Comparison of ENCODE assay signal across 17 cellular contexts in the genomic region with DNA sequence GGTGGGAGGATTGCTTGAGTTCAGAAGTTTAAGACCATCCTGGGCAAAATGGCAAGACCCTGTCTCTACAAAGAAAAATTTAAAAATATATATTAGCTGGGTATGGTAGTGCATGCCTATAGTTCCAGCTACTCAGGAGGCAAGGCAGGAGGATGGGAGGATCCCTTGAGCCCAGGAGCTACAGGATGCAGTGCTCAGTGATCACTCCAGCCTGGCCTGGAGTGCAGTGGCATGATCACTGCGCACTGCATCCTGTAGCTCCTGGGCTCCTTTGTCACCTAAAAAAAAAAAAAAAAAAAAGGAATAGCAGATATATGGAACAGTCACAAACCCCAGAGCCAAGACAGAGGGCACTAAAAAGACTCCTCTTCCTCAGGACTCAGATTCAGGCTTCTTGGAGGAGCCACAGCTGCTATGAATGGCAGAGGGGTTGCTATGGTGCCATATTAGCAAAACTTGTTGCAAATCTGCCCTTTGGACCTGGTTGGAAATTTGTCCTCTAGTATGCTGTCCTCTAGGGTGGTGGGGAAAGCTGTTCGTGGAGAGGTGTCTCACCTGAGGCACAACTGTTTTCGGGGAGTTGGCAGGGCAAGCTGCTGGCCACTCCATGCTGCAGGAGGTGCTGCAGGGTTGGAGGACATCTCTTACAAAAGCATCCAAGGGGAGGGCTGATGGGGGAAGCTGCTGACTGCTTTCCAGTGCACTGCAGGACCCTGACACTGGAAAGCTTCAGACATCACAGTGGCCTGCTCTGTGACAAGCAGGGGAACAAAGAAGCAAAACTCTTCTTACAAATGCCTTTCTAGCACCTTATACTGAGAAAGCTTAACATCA.
"Had no signal": no experiment of that assay in that cellular context is flagged by ENCODE, and none has a peak within 500 bp of the region (broad histone marks: within the 10 kb centered on the region; RNA-seq: fewer than 3 reads in every experiment).

No MANE protein-coding gene starts in this region.

- H3K4me3 ChIP-seq: coronary artery, tibial artery, uterus had no signal

- H3K9me3 ChIP-seq: neutrophil, tibial artery, uterus had no signal

- H3K27ac ChIP-seq: brain microvascular endothelial cell, coronary artery, foreskin keratinocyte, neutrophil, tibial artery, uterus had no signal

- H3K9me3 Mint-ChIP-seq: activated naive CD8-positive, alpha-beta T cell treated with anti-CD3 and anti-CD28 coated beads for 36 hours; central memory CD8-positive, alpha-beta T cell; naive thymus-derived CD4-positive, alpha-beta T cell; stimulated activated memory B cell treated with anti-CD40 and anti-IgM and Interleukin-4, amounts not matched to agents 10 μg/mL and 1 μg/mL and 100 μg/mL, for 72 hours had no signal

- H3K27me3 Mint-ChIP-seq: activated naive CD8-positive, alpha-beta T cell treated with anti-CD3 and anti-CD28 coated beads for 36 hours; central memory CD8-positive, alpha-beta T cell; naive thymus-derived CD4-positive, alpha-beta T cell; stimulated activated memory B cell treated with anti-CD40 and anti-IgM and Interleukin-4, amounts not matched to agents 10 μg/mL and 1 μg/mL and 100 μg/mL, for 72 hours had no signal

- ATAC-seq: activated CD8-positive, alpha-beta T cell treated with anti-CD3 and anti-CD28 coated beads, Interleukin-2, amount 10 ng/mL, durations not matched to agents 7 days and 5 days; foreskin keratinocyte; naive thymus-derived CD4-positive, alpha-beta T cell; stimulated activated memory B cell treated with anti-CD40 and anti-IgM and Interleukin-4, amounts not matched to agents 10 μg/mL and 1 μg/mL and 100 μg/mL, for 72 hours had no signal

- H3K27me3 ChIP-seq: brain microvascular endothelial cell, foreskin keratinocyte, neutrophil, tibial artery, uterus had no signal

- H3K4me1 ChIP-seq: foreskin keratinocyte, tibial artery, uterus had no signal

- DNase-seq: activated CD4-positive, alpha-beta T cell treated with anti-CD3 and anti-CD28 coated beads for 1 hour; activated CD8-positive, alpha-beta memory T cell treated with anti-CD3 and anti-CD28 coated beads, Interleukin-2, amount 50 U/mL, for 4 hours; activated CD8-positive, alpha-beta T cell treated with anti-CD3 and anti-CD28 coated beads, Interleukin-2, amount 10 ng/mL, durations not matched to agents 7 days and 5 days; activated naive CD8-positive, alpha-beta T cell treated with anti-CD3 and anti-CD28 coated beads for 36 hours; brain microvascular endothelial cell; foreskin keratinocyte; islet precursor cell; mammary epithelial cell; naive thymus-derived CD4-positive, alpha-beta T cell; retina; T-helper 9 cell; tibial artery; uterus had no signal

- H3K36me3 ChIP-seq: uterus had no signal

- H3K4me3 Mint-ChIP-seq: activated CD8-positive, alpha-beta T cell treated with anti-CD3 and anti-CD28 coated beads, Interleukin-2, amount 10 ng/mL, durations not matched to agents 7 days and 5 days; activated naive CD8-positive, alpha-beta T cell treated with anti-CD3 and anti-CD28 coated beads for 36 hours; central memory CD8-positive, alpha-beta T cell; naive thymus-derived CD4-positive, alpha-beta T cell; stimulated activated memory B cell treated with anti-CD40 and anti-IgM and Interleukin-4, amounts not matched to agents 10 μg/mL and 1 μg/mL and 100 μg/mL, for 72 hours had no signal

- H3K27ac Mint-ChIP-seq: activated CD8-positive, alpha-beta T cell treated with anti-CD3 and anti-CD28 coated beads, Interleukin-2, amount 10 ng/mL, durations not matched to agents 7 days and 5 days; activated naive CD8-positive, alpha-beta T cell treated with anti-CD3 and anti-CD28 coated beads for 36 hours; stimulated activated memory B cell treated with anti-CD40 and anti-IgM and Interleukin-4, amounts not matched to agents 10 μg/mL and 1 μg/mL and 100 μg/mL, for 72 hours had no signal
